17 cellular contexts compared by ENCODE assay signal in genomic region chr10:132061030-132061429, GRCh38. TPM values are rescaled to one million over a fixed set of nuclear protein-coding genes. Genes with fewer than 3 reads are reported as not detected.
DNase-seq lines count a peak whose midpoint lies in the region; ATAC-seq and TF ChIP-seq lines count a peak whose summit lies in the region.
"Had no signal": no experiment of that assay in that cellular context is flagged by ENCODE, and none has a peak within 500 bp of the region (broad histone marks: within the 10 kb centered on the region; RNA-seq: fewer than 3 reads in every experiment).

No MANE protein-coding gene starts in this region.

- peaks cover 0 to 4% (median 0%) of the 10 kb centered on the region in 4 donors for H3K4me1 ChIP-seq in Peyer's patch

- H3K36me3 ChIP-seq in Peyer's patch = no peaks in the 10 kb centered on the region
- H3K36me3 ChIP-seq: BLaER1 treated with 17β-estradiol and CSF1 and Interleukin-3, amounts not matched to agents 10 nM and 100 nM; HAP-1 had no signal

- H3K9me3 ChIP-seq in Peyer's patch = no peaks in the 10 kb centered on the region
- H3K9me3 ChIP-seq: BLaER1 treated with 17β-estradiol and CSF1 and Interleukin-3, amounts not matched to agents 10 nM and 100 nM; HAP-1 had no signal

- H3K27me3 ChIP-seq in dorsolateral prefrontal cortex (no peaks in the 10 kb centered on the region), Peyer's patch (no peaks in the 10 kb centered on the region)

- TF ChIP-seq CTCF in dorsolateral prefrontal cortex (IDR thresholded peaks at IDR 0.05 in 54 of 56, conservative IDR thresholded peaks at IDR 0.05 in 2 of 56; ENCODE audit: low read depth in 1 of 56, partially characterized antibody in 56 of 56) (no peak), type B pancreatic cell (conservative IDR thresholded peaks at IDR 0.05) (no peak), Peyer's patch (IDR thresholded peaks at IDR 0.05) (no peak)

- peak overlapping the region in 58 of 59 donors; percentile 13 to 100 (median 97) for H3K27ac ChIP-seq in dorsolateral prefrontal cortex
- no peak overlapping the region for H3K27ac ChIP-seq in Peyer's patch
- H3K27ac ChIP-seq: BLaER1 treated with 17β-estradiol and CSF1 and Interleukin-3, amounts not matched to agents 10 nM and 100 nM had no signal

- H3K4me3 Mint-ChIP-seq in type B pancreatic cell = no peak overlapping the region
- H3K4me3 Mint-ChIP-seq: CD4-positive, CD25-positive, alpha-beta regulatory T cell had no signal

- H3K4me3 ChIP-seq in dorsolateral prefrontal cortex = no peak overlapping the region
- no peak overlapping the region for H3K4me3 ChIP-seq in Peyer's patch
- H3K4me3 ChIP-seq: BLaER1 treated with 17β-estradiol and CSF1 and Interleukin-3, amounts not matched to agents 10 nM and 100 nM; HAP-1 had no signal

- peaks cover 45% of the 10 kb centered on the region for H3K27me3 Mint-ChIP-seq in type B pancreatic cell

- no peaks in the 10 kb centered on the region for H3K9me3 Mint-ChIP-seq in type B pancreatic cell
- H3K9me3 Mint-ChIP-seq: CD4-positive, CD25-positive, alpha-beta regulatory T cell had no signal

- H3K36me3 Mint-ChIP-seq in type B pancreatic cell = no peaks in the 10 kb centered on the region
- H3K36me3 Mint-ChIP-seq: CD4-positive, CD25-positive, alpha-beta regulatory T cell; IgD-negative memory B cell had no signal

- no peak for ATAC-seq in HG03521 (IDR thresholded peaks at IDR 0.05; ENCODE audit: unreplicated experiment)
- no peak for ATAC-seq in HG03469 (IDR thresholded peaks at IDR 0.05; ENCODE audit: unreplicated experiment)

- DNase-seq in DMS53 treated with DMSO at 0.1 percent for 48 hours (lab: John Stamatoyannopoulos, UW; ENCODE audit: unreplicated experiment) (peak; percentile 62), dorsolateral prefrontal cortex (peak in 2 of 10 donors; percentile 10 to 19), mesenteric fat pad (ENCODE audit: low spot score) (peak; percentile 24), type B pancreatic cell (ENCODE audit: extremely low spot score, unreplicated experiment) (peak; percentile 24), NCI-H146 treated with DMSO at 0.1 percent for 48 hours (lab: John Stamatoyannopoulos, UW; ENCODE audit: unreplicated experiment) (no peak), Peyer's patch (no peak)
- DNase-seq: ACHN; Calu3; CD4-positive, CD25-positive, alpha-beta regulatory T cell; DMS 273 treated with DMSO at 0.1 percent for 48 hours; DMS79 treated with DMSO at 0.1 percent for 48 hours; EL had no signal

- no peak for TF ChIP-seq POLR2A in Peyer's patch (IDR thresholded peaks at IDR 0.05)

- no peak overlapping the region for H3K27ac Mint-ChIP-seq in type B pancreatic cell
- H3K27ac Mint-ChIP-seq: CD4-positive, CD25-positive, alpha-beta regulatory T cell had no signal

- intact Hi-C loops in dorsolateral prefrontal cortex (cut with DNase I) = loop anchor here in 1 of 2 donors (5.0 kb wide), 2 partner anchors 79 to 586 kb away; partner anchors contain the start of gene BNIP3

- peaks cover 4% of the 10 kb centered on the region for H3K4me1 Mint-ChIP-seq in type B pancreatic cell (ENCODE audit: unreplicated experiment)

RNA-seq across cellular contexts. Expression of gene JAKMIP3, which starts 4.7 kb away (rescaled TPM):
- total RNA-seq in dorsolateral prefrontal cortex = 10 to 100 TPM; 18.7 to 66.0 (median 31.7) TPM
- total RNA-seq in mesenteric fat pad = 0.48 TPM
- 0.10 and 0.19 TPM in 2 replicates for total RNA-seq in type B pancreatic cell (ENCODE audit: low replicate concordance)
- total RNA-seq in Peyer's patch = 1 to 10 TPM in 1 of 4 donors, under 1 TPM in 3; 0.18 to 2.5 (median 0.23) TPM

Comparison
In these comparisons a context has a peak if more than half of its experiments do, and no peak if none do; other contexts are left out.
1. DNase-seq: peak in DMS53 treated with DMSO at 0.1 percent for 48 hours (single experiment), mesenteric fat pad (single experiment) and type B pancreatic cell (single experiment); none in NCI-H146 treated with DMSO at 0.1 percent for 48 hours (single experiment) and Peyer's patch (0 of 3).
2. H3K27ac ChIP-seq: peak in dorsolateral prefrontal cortex (58 of 59); none in Peyer's patch (0 of 4).
3. RNA of gene JAKMIP3, which starts 4.7 kb away (total RNA-seq): 18.7 to 66.0 TPM in dorsolateral prefrontal cortex; 0.48 TPM in mesenteric fat pad (single experiment), 0.18 to 2.5 TPM in Peyer's patch and 0.10 to 0.19 TPM in type B pancreatic cell; every median in the first group is over 4 times any median in the second.